In the genomic region with DNA sequence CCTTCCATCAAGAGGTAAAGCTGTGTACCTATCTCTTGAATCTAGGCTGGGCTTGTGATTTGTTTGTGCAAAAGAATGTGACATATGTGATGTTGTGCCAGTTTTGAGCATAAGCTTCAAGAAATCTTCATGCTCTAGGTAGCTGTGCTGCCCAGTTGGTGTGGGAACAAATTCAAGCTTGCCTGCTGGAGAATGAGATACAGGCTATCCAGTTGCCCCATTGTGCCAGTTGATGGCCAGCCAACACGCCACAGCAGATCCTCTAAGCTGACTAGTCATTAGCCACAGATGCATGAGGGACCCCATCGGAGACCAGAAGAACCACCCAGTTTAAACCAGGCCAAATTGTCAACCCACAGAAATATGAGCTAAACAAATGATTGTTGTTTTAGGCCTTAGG, we compare ENCODE assay signal across 34 cellular contexts.
"Had no signal": no experiment of that assay in that cellular context is flagged by ENCODE, and none has a peak within 500 bp of the region (broad histone marks: within the 10 kb centered on the region; RNA-seq: fewer than 3 reads in every experiment).

No MANE protein-coding gene starts in this region.

- H3K36me3 ChIP-seq: MG63 had no signal

- H3K27me3 ChIP-seq: MG63 had no signal

- H3K27ac ChIP-seq: KMS-11 had no signal

- H3K9me3 ChIP-seq: MG63 had no signal

- DNase-seq: Karpas-422, Kasumi-1, MG63, MM.1S, MV-4-11, NCI-H1048, NCI-H1092, NCI-H1092 treated with DMSO at 0.1 percent for 48 hours, NCI-H1105, NCI-H1105 treated with DMSO at 0.1 percent for 48 hours, NCI-H1417, NCI-H1417 treated with DMSO at 0.1 percent for 48 hours, NCI-H1436, NCI-H1436 treated with DMSO at 0.1 percent for 48 hours, NCI-H146, NCI-H1694, NCI-H1694 treated with DMSO at 0.1 percent for 48 hours, NCI-H187, NCI-H187 treated with DMSO at 0.1 percent for 48 hours, NCI-H1930, NCI-H2029, NCI-H2029 treated with DMSO at 0.1 percent for 48 hours, NCI-H2081, NCI-H2081 treated with DMSO at 0.1 percent for 48 hours, NCI-H2107, NCI-H2171, NCI-H2171 treated with DMSO at 0.1 percent for 48 hours, NCI-H2227 treated with DMSO at 0.1 percent for 48 hours, NCI-H226, NCI-H345, NCI-H446, NCI-H446 treated with DMSO at 0.1 percent for 48 hours, NCI-H510A had no signal

- H3K4me3 ChIP-seq: MG63 had no signal
